ENCODE assay signal across 30 cellular contexts in genomic region chr10:15368456-15368855, GRCh38. TPM values are rescaled to one million over a fixed set of nuclear protein-coding genes. Genes with fewer than 3 reads are reported as not detected.
DNase-seq lines count a peak whose midpoint lies in the region; ATAC-seq, FAIRE-seq and TF ChIP-seq lines count a peak whose summit lies in the region.
"Had no signal": no experiment of that assay in that cellular context is flagged by ENCODE, and none has a peak within 500 bp of the region (broad histone marks: within the 10 kb centered on the region; RNA-seq: fewer than 3 reads in every experiment).

No MANE protein-coding gene starts in this region.

- H3K4me1 ChIP-seq in A673 (ENCODE audit: insufficient read depth, low read length, poor library complexity, severe bottlenecking) (no peaks in the 10 kb centered on the region), endothelial cell of umbilical vein (ENCODE audit: control insufficient read depth, extremely low read depth, insufficient read depth, low read length) (peaks cover 23% of the 10 kb centered on the region), uterus (no peaks in the 10 kb centered on the region)
- H3K4me1 ChIP-seq: colonic mucosa had no signal

- ATAC-seq in activated T-helper 17 cell treated with anti-CD3 and anti-CD28 coated beads, Interleukin-2, amount 50 U/mL, for 72 hours (replicated peaks) = no peak
- ATAC-seq: body of pancreas, GM23338, natural killer cell, T-helper 17 cell had no signal

- H3K36me3 Mint-ChIP-seq in neural crest cell (ENCODE audit: low read depth) = peaks cover 5% of the 10 kb centered on the region
- H3K36me3 Mint-ChIP-seq in activated T-helper 17 cell treated with anti-CD3 and anti-CD28 coated beads, Interleukin-2, amount 50 U/mL, for 72 hours (ENCODE audit: low read depth) = no peaks in the 10 kb centered on the region
- H3K36me3 Mint-ChIP-seq: activated naive CD8-positive, alpha-beta T cell treated with anti-CD3 and anti-CD28 coated beads, Interleukin-2, amount 10 ng/mL, durations not matched to agents 7 days and 5 days; memory B cell; natural killer cell had no signal

- TF ChIP-seq POLR2A in endothelial cell of umbilical vein (IDR thresholded peaks at IDR 0.05; ENCODE audit: low read depth, low read length) (no peak), uterus (IDR thresholded peaks at IDR 0.05) (no peak)

- H3K9me3 Mint-ChIP-seq in neural crest cell = no peaks in the 10 kb centered on the region
- H3K9me3 Mint-ChIP-seq in activated T-helper 17 cell treated with anti-CD3 and anti-CD28 coated beads, Interleukin-2, amount 50 U/mL, for 72 hours = no peaks in the 10 kb centered on the region
- H3K9me3 Mint-ChIP-seq: activated CD4-positive, alpha-beta T cell treated with anti-CD3 and anti-CD28 coated beads, Interleukin-2, amount 10 ng/mL, durations not matched to agents 7 days and 5 days; activated naive CD8-positive, alpha-beta T cell treated with anti-CD3 and anti-CD28 coated beads, Interleukin-2, amount 10 ng/mL, durations not matched to agents 7 days and 5 days; natural killer cell had no signal

- H3K36me3 ChIP-seq in A673 (ENCODE audit: insufficient read depth, low read length, poor library complexity, severe bottlenecking) = no peaks in the 10 kb centered on the region
- no peaks in the 10 kb centered on the region for H3K36me3 ChIP-seq in endothelial cell of umbilical vein (ENCODE audit: control insufficient read depth in 2 of 2, extremely low read depth in 1 of 2, insufficient read depth in 2 of 2, low read length in 2 of 2)
- H3K36me3 ChIP-seq in uterus = no peaks in the 10 kb centered on the region
- H3K36me3 ChIP-seq: colonic mucosa, upper lobe of left lung had no signal

- intact Hi-C loops in A673 (cut with micrococcal nuclease; ENCODE audit: unreplicated experiment) (no loop called here), endothelial cell of umbilical vein (cut with micrococcal nuclease) (loop anchor here (5.0 kb wide), 2 partner anchors 56 to 106 kb away; no protein-coding TSS in a partner anchor), uterus (cut with DNase I; ENCODE audit: low total_unique reads) (no loop called here)

- peaks cover 9% of the 10 kb centered on the region for H4K20me1 ChIP-seq in endothelial cell of umbilical vein (replicated peaks; ENCODE audit: control insufficient read depth, extremely low read depth, insufficient read depth, low read length)

- peak overlapping the region; percentile 52 for H3K4me3 Mint-ChIP-seq in neural crest cell
- H3K4me3 Mint-ChIP-seq in activated T-helper 17 cell treated with anti-CD3 and anti-CD28 coated beads, Interleukin-2, amount 50 U/mL, for 72 hours = no peak overlapping the region
- H3K4me3 Mint-ChIP-seq: activated CD4-positive, alpha-beta T cell treated with anti-CD3 and anti-CD28 coated beads, Interleukin-2, amount 10 ng/mL, durations not matched to agents 7 days and 5 days; activated naive CD8-positive, alpha-beta T cell treated with anti-CD3 and anti-CD28 coated beads, Interleukin-2, amount 10 ng/mL, durations not matched to agents 7 days and 5 days; memory B cell had no signal

- no peak overlapping the region for H3K27ac ChIP-seq in A673 (ENCODE audit: low read depth, low read length, poor library complexity, severe bottlenecking)
- no peak overlapping the region for H3K27ac ChIP-seq in endothelial cell of umbilical vein (ENCODE audit: insufficient read depth, low read depth, low read length)
- H3K27ac ChIP-seq in uterus = no peak overlapping the region
- H3K27ac ChIP-seq: C4-2B, colonic mucosa, upper lobe of left lung, VCaP had no signal

- H3K4me2 ChIP-seq in endothelial cell of umbilical vein (ENCODE audit: insufficient read depth, low read length) = peak overlapping the region; percentile 99

- no peak for DNase-seq in A673 (ENCODE audit: low spot score)
- DNase-seq in HTR-8/SVneo (ENCODE audit: insufficient read length, low spot score) = no peak
- DNase-seq in endothelial cell of umbilical vein (ENCODE audit: low read depth, low spot score) = no peak
- DNase-seq in neural crest cell (ENCODE audit: low read depth, low spot score) = no peak
- DNase-seq in HEK293T (ENCODE audit: extremely low spot score) = no peak
- no peak for DNase-seq in mesenteric fat pad (ENCODE audit: low spot score)
- no peak for DNase-seq in uterus
- DNase-seq: ACHN; activated CD4-positive, alpha-beta T cell treated with anti-CD3 and anti-CD28 coated beads, Interleukin-2, amount 10 ng/mL, durations not matched to agents 7 days and 5 days; activated naive CD8-positive, alpha-beta T cell treated with anti-CD3 and anti-CD28 coated beads, Interleukin-2, amount 10 ng/mL, durations not matched to agents 7 days and 5 days; body of pancreas; colonic mucosa; KG1; kidney glomerular epithelial cell; natural killer cell; NCI-H1048; NCI-H2081; NCI-H446 treated with DMSO at 0.1 percent for 48 hours; NK-92 treated with Interleukin-12 subunit alpha and Interleukin-12 subunit beta, amount 100 ng/mL, for 24 hours; T-helper 17 cell; upper lobe of left lung had no signal

- peaks cover 31% of the 10 kb centered on the region for H3K4me1 Mint-ChIP-seq in neural crest cell
- H3K4me1 Mint-ChIP-seq in activated T-helper 17 cell treated with anti-CD3 and anti-CD28 coated beads, Interleukin-2, amount 50 U/mL, for 72 hours = peaks cover 5% of the 10 kb centered on the region
- H3K4me1 Mint-ChIP-seq: natural killer cell had no signal

- TF ChIP-seq CTCF in A673 (conservative IDR thresholded peaks at IDR 0.05; ENCODE audit: low read depth, low read length) = no peak
- no peak for TF ChIP-seq CTCF in endothelial cell of umbilical vein (IDR thresholded peaks at IDR 0.05; ENCODE audit: extremely low read depth in 1 of 2, insufficient read depth in 1 of 2, low read depth in 1 of 2, low read length in 2 of 2)
- no peak for TF ChIP-seq CTCF in neural crest cell (conservative IDR thresholded peaks at IDR 0.05)
- TF ChIP-seq CTCF in uterus (IDR thresholded peaks at IDR 0.05) = no peak

- H3K79me2 ChIP-seq in endothelial cell of umbilical vein (ENCODE audit: control insufficient read depth, insufficient read depth, low read length) = peaks cover 67% of the 10 kb centered on the region

- no peak overlapping the region for H3K9ac ChIP-seq in endothelial cell of umbilical vein (replicated peaks; ENCODE audit: extremely low read depth, insufficient read depth, low read length)

- H3K4me3 ChIP-seq in A673 (ENCODE audit: low read depth, low read length, poor library complexity, severe bottlenecking) (no peak overlapping the region), endothelial cell of umbilical vein (replicated peaks in 1 of 3; ENCODE audit: insufficient read depth in 1 of 3, low read depth in 1 of 3, low read length in 3 of 3) (peak overlapping the region in 1 of 3 experiments; percentile 93), uterus (no peak overlapping the region)
- H3K4me3 ChIP-seq: body of pancreas had no signal

- CTCF ChIA-PET in A673 (lab: Charles Lee) (interaction anchor here (0.7 kb wide), 1 partner anchor 105 kb away, joined by 3 read pairs; no protein-coding TSS in a partner anchor), endothelial cell of umbilical vein (lab: Charles Lee) (interaction anchor here (1.1 to 2.4 kb wide), 3 partner anchors 23 to 201 kb away, joined by 3 to 8 read pairs (median 4); no protein-coding TSS in a partner anchor), HEK293T (lab: Yijun Ruan, JAX) (interaction anchor here (0.6 to 1.5 kb wide), 2 partner anchors 8 to 106 kb away, joined by 3 read pairs; no protein-coding TSS in a partner anchor)

- H3K27me3 Mint-ChIP-seq in neural crest cell (ENCODE audit: low read depth) = peaks cover 16% of the 10 kb centered on the region
- peaks cover 3% of the 10 kb centered on the region for H3K27me3 Mint-ChIP-seq in activated T-helper 17 cell treated with anti-CD3 and anti-CD28 coated beads, Interleukin-2, amount 50 U/mL, for 72 hours

- FAIRE-seq in HTR-8/SVneo (lab: Jason Lieb, UNC) (peak; percentile 13), endothelial cell of umbilical vein (lab: Jason Lieb, UNC) (peak; percentile 49)
- FAIRE-seq: endometrium, G401.6, GM19239, RCC 7860 had no signal

- BruUV-seq in A673 (replicated peaks; lab: Mats Ljungman, UMichigan) (TSS peak; percentile 30), endothelial cell of umbilical vein (replicated peaks; lab: Mats Ljungman, UMichigan) (no TSS peak)

- POLR2A ChIA-PET in A673 (lab: Charles Lee; ENCODE audit: low non-redundant PET) (interaction anchor here (0.8 kb wide), 1 partner anchor 26 kb away, joined by 3 read pairs; no protein-coding TSS in a partner anchor), endothelial cell of umbilical vein (lab: Charles Lee) (no interaction called here), HEK293T (lab: Yijun Ruan, JAX) (no interaction called here)

- no peaks in the 10 kb centered on the region for H3K27me3 ChIP-seq in A673 (replicated peaks; ENCODE audit: insufficient read depth, low read depth, low read length, poor library complexity)
- H3K27me3 ChIP-seq in endothelial cell of umbilical vein (ENCODE audit: control insufficient read depth in 2 of 2, insufficient read depth in 2 of 2, low read length in 2 of 2) = no peaks in the 10 kb centered on the region
- no peaks in the 10 kb centered on the region for H3K27me3 ChIP-seq in uterus
- H3K27me3 ChIP-seq: body of pancreas, colonic mucosa had no signal

- H3K9me3 ChIP-seq in A673 (ENCODE audit: low read depth, low read length, poor library complexity, severe bottlenecking) (no peaks in the 10 kb centered on the region), endothelial cell of umbilical vein (replicated peaks; ENCODE audit: control insufficient read depth, insufficient read depth, low read length) (no peaks in the 10 kb centered on the region), uterus (no peaks in the 10 kb centered on the region)
- H3K9me3 ChIP-seq: body of pancreas, colonic mucosa, upper lobe of left lung had no signal

- dilution Hi-C loops in endothelial cell of umbilical vein (cut with MboI; ENCODE audit: extremely low pct_ligation_motif_present, low sequenced_read_pairs) = no loop called here

- no peak overlapping the region for H2AFZ ChIP-seq in endothelial cell of umbilical vein (ENCODE audit: low read depth, low read length)
- H2AFZ ChIP-seq: GM23338 had no signal

- H3K9me1 ChIP-seq in endothelial cell of umbilical vein (replicated peaks; ENCODE audit: control insufficient read depth, extremely low read depth, insufficient read depth, low read length) = no peaks in the 10 kb centered on the region

- H3K27ac Mint-ChIP-seq in neural crest cell (ENCODE audit: unreplicated experiment) = no peak overlapping the region
- no peak overlapping the region for H3K27ac Mint-ChIP-seq in activated T-helper 17 cell treated with anti-CD3 and anti-CD28 coated beads, Interleukin-2, amount 50 U/mL, for 72 hours
- H3K27ac Mint-ChIP-seq: activated CD4-positive, alpha-beta T cell treated with anti-CD3 and anti-CD28 coated beads, Interleukin-2, amount 10 ng/mL, durations not matched to agents 7 days and 5 days; activated naive CD8-positive, alpha-beta T cell treated with anti-CD3 and anti-CD28 coated beads, Interleukin-2, amount 10 ng/mL, durations not matched to agents 7 days and 5 days; GM23338; memory B cell; natural killer cell; T-helper 17 cell had no signal

RNA-seq across cellular contexts. Expression of gene FAM171A1, which starts 2.6 kb away (rescaled TPM):
- total RNA-seq in A673 (2021) = 46.5 and 47.1 TPM in 2 replicates
- total RNA-seq in endothelial cell of umbilical vein = 75.8 and 81.8 TPM in 2 replicates
- 55.4 and 56.3 TPM in 2 replicates for polyA plus RNA-seq in endothelial cell of umbilical vein
- polyA plus RNA-seq in endothelial cell of umbilical vein (2011; cell fraction: cytosol; rRNA removed) = 60.9 and 66.3 TPM in 2 replicates
- 43.5 and 49.1 TPM in 2 replicates for polyA plus RNA-seq in endothelial cell of umbilical vein (2011; cell fraction: nucleus; rRNA removed)
- 77.1 and 85.9 TPM in 2 replicates for polyA plus RNA-seq in endothelial cell of umbilical vein (2012)
- polyA minus RNA-seq in endothelial cell of umbilical vein = 53.5 and 54.7 TPM in 2 replicates
- not detected for polyA minus RNA-seq in endothelial cell of umbilical vein (2011; cell fraction: cytosol; rRNA and poly(A)+ RNA removed)
- 23.6 and 26.6 TPM in 2 replicates for polyA minus RNA-seq in endothelial cell of umbilical vein (2011; cell fraction: nucleus; rRNA and poly(A)+ RNA removed)
- 64.2 and 70.4 TPM in 2 replicates for total RNA-seq in neural crest cell
- total RNA-seq in mesenteric fat pad = 36.2 TPM
- 1 to 10 TPM; 2.4 to 3.9 TPM for total RNA-seq in activated T-helper 17 cell treated with anti-CD3 and anti-CD28 coated beads, Interleukin-2, amount 50 U/mL, for 72 hours
- total RNA-seq in uterus = 10 to 100 TPM in 3 of 4 donors, 1 to 10 TPM in 1; 7.4 to 40.4 (median 21.6) TPM
